ENCODE assay signal across 14 cellular contexts in the genomic region with DNA sequence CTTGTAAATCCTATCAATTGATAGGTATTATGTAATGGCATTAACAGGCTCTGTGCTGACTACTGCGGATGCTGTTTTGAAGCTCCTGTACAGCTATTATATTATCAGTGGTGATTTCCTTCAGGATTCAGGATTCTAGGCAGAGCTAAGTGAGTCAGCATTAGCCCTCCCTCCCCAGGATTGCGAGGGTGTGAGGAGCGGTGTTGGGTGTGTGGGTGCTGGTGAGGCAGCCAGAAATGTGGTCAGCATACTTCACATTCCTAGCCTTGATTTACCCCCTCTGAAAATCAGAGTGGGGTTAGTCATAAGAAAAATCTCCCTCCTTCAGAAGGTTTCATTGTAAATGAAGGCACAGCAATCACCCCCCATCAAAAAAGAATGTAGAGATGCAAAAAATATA.
DNase-seq lines count a peak whose midpoint lies in the region; ATAC-seq and TF ChIP-seq lines count a peak whose summit lies in the region.
"Had no signal": no experiment of that assay in that cellular context is flagged by ENCODE, and none has a peak within 500 bp of the region (broad histone marks: within the 10 kb centered on the region; RNA-seq: fewer than 3 reads in every experiment).

No MANE protein-coding gene starts in this region.

- intact Hi-C loops in activated T-helper 1 cell treated with anti-CD3 and anti-CD28 coated beads, Interleukin-12 subunit alpha, Interleukin-12 subunit beta, Interleukin-2, Interleukin-4 antibody, amounts not matched to agents 30 ng/mL and 10 ng/mL and 1 ng/mL, durations not matched to agents 14 hours and 24 hours and 36 hours (cut with micrococcal nuclease), result no loop called here
- intact Hi-C loops in esophagus squamous epithelium (cut with DNase I), result no loop called here

- TF ChIP-seq POLR2A in esophagus squamous epithelium (IDR thresholded peaks at IDR 0.05), result no peak

- peak overlapping the region; percentile 42 for H3K4me2 ChIP-seq in osteoblast (ENCODE audit: insufficient read depth, low read length)

- H3K4me3 ChIP-seq in RWPE2 (ENCODE audit: severe bottlenecking) (no peak overlapping the region), osteoblast (ENCODE audit: insufficient read depth, low read length) (no peak overlapping the region), esophagus squamous epithelium (no peak overlapping the region)
- H3K4me3 ChIP-seq: dorsolateral prefrontal cortex, right lobe of liver had no signal

- TF ChIP-seq CTCF in RWPE2 (IDR thresholded peaks at IDR 0.05; ENCODE audit: poor library complexity, severe bottlenecking), result no peak
- TF ChIP-seq CTCF in osteoblast (IDR thresholded peaks at IDR 0.05; ENCODE audit: extremely low read depth, low read depth, low read length), result no peak
- TF ChIP-seq CTCF in esophagus squamous epithelium (IDR thresholded peaks at IDR 0.05), result no peak

- no peak overlapping the region for H2AFZ ChIP-seq in osteoblast (ENCODE audit: low read length)

- H3K4me1 ChIP-seq in RWPE2 (ENCODE audit: insufficient read depth, poor library complexity, severe bottlenecking), result peaks cover 14% of the 10 kb centered on the region
- peaks cover 28% of the 10 kb centered on the region for H3K4me1 ChIP-seq in osteoblast (ENCODE audit: insufficient read depth, low read length)
- H3K4me1 ChIP-seq in esophagus squamous epithelium, result no peaks in the 10 kb centered on the region
- H3K4me1 ChIP-seq: right lobe of liver had no signal

- no peak overlapping the region for H3K27ac Mint-ChIP-seq in activated T-helper 1 cell treated with anti-CD3 and anti-CD28 coated beads, Interleukin-12 subunit alpha, Interleukin-12 subunit beta, Interleukin-2, Interleukin-4 antibody, amounts not matched to agents 30 ng/mL and 10 ng/mL and 1 ng/mL, durations not matched to agents 14 hours and 24 hours and 36 hours
- H3K27ac Mint-ChIP-seq in stimulated activated naive B cell treated with anti-CD40 and anti-IgM and Interleukin-4, amounts not matched to agents 10 μg/mL and 1 μg/mL and 100 μg/mL, for 72 hours, result no peak overlapping the region
- H3K27ac Mint-ChIP-seq: activated B cell treated with CpG ODN at 0.5 μM for 24 hours had no signal

- no peaks in the 10 kb centered on the region for H3K27me3 ChIP-seq in RWPE2 (ENCODE audit: insufficient read depth, poor library complexity, severe bottlenecking)
- no peaks in the 10 kb centered on the region for H3K27me3 ChIP-seq in osteoblast (ENCODE audit: insufficient read depth, low read length)
- no peaks in the 10 kb centered on the region for H3K27me3 ChIP-seq in esophagus squamous epithelium
- H3K27me3 ChIP-seq: dorsolateral prefrontal cortex, right lobe of liver had no signal

- 38 to 52% methylated on average over 3 of the region's 3 CpGs for WGBS in esophagus squamous epithelium, 2 donors

- peak; percentile 99 for ATAC-seq in RWPE2 (ENCODE audit: low read depth)
- ATAC-seq in stimulated activated naive B cell treated with anti-CD40 and anti-IgM and Interleukin-4, amounts not matched to agents 10 μg/mL and 1 μg/mL and 100 μg/mL, for 72 hours (replicated peaks), result no peak

- H3K36me3 ChIP-seq in RWPE2 (ENCODE audit: low read depth) (no peaks in the 10 kb centered on the region), osteoblast (ENCODE audit: insufficient read depth, low read length) (no peaks in the 10 kb centered on the region), esophagus squamous epithelium (no peaks in the 10 kb centered on the region)
- H3K36me3 ChIP-seq: right lobe of liver had no signal

- no peaks in the 10 kb centered on the region for H3K9me3 Mint-ChIP-seq in activated T-helper 1 cell treated with anti-CD3 and anti-CD28 coated beads, Interleukin-12 subunit alpha, Interleukin-12 subunit beta, Interleukin-2, Interleukin-4 antibody, amounts not matched to agents 30 ng/mL and 10 ng/mL and 1 ng/mL, durations not matched to agents 14 hours and 24 hours and 36 hours
- H3K9me3 Mint-ChIP-seq in stimulated activated naive B cell treated with anti-CD40 and anti-IgM and Interleukin-4, amounts not matched to agents 10 μg/mL and 1 μg/mL and 100 μg/mL, for 72 hours, result peaks cover 5 to 7% of the 10 kb centered on the region in 2 donors

- H4K20me1 ChIP-seq in osteoblast (ENCODE audit: insufficient read depth, low read length), result no peaks in the 10 kb centered on the region

- H3K9me3 ChIP-seq in RWPE2 (ENCODE audit: severe bottlenecking) (no peaks in the 10 kb centered on the region), osteoblast (ENCODE audit: low read depth, low read length) (no peaks in the 10 kb centered on the region), esophagus squamous epithelium (peaks cover 0 to 2% (median 0%) of the 10 kb centered on the region in 3 donors)
- H3K9me3 ChIP-seq: right lobe of liver had no signal

- H3K36me3 Mint-ChIP-seq in activated T-helper 1 cell treated with anti-CD3 and anti-CD28 coated beads, Interleukin-12 subunit alpha, Interleukin-12 subunit beta, Interleukin-2, Interleukin-4 antibody, amounts not matched to agents 30 ng/mL and 10 ng/mL and 1 ng/mL, durations not matched to agents 14 hours and 24 hours and 36 hours (ENCODE audit: low read depth), result no peaks in the 10 kb centered on the region
- H3K36me3 Mint-ChIP-seq in stimulated activated naive B cell treated with anti-CD40 and anti-IgM and Interleukin-4, amounts not matched to agents 10 μg/mL and 1 μg/mL and 100 μg/mL, for 72 hours, result no peaks in the 10 kb centered on the region

- no peaks in the 10 kb centered on the region for H3K79me2 ChIP-seq in osteoblast (ENCODE audit: insufficient read depth, low read length)

- DNase-seq in ELF-1 (ENCODE audit: low read depth, low spot score), result peak; percentile 51
- peak; percentile 86 for DNase-seq in RWPE2 (ENCODE audit: low spot score)
- DNase-seq in fibroblast of peridontal ligament (ENCODE audit: extremely low read depth), result peak; percentile 85
- peak; percentile 87 for DNase-seq in osteoblast (ENCODE audit: insufficient read length, low spot score, missing footprints)
- no peak for DNase-seq in activated T-helper 1 cell treated with anti-CD3 and anti-CD28 coated beads, Interleukin-12 subunit alpha, Interleukin-12 subunit beta, Interleukin-2, Interleukin-4 antibody, amounts not matched to agents 30 ng/mL and 10 ng/mL and 1 ng/mL, durations not matched to agents 14 hours and 24 hours and 36 hours (ENCODE audit: low spot score)
- no peak for DNase-seq in esophagus squamous epithelium (lab: John Stamatoyannopoulos, UW)
- no peak for DNase-seq in stimulated activated naive B cell treated with anti-CD40 and anti-IgM and Interleukin-4, amounts not matched to agents 10 μg/mL and 1 μg/mL and 100 μg/mL, for 72 hours
- DNase-seq in ureter (ENCODE audit: low spot score), result no peak
- DNase-seq: activated B cell treated with CpG ODN at 0.5 μM for 24 hours; activated effector memory CD4-positive, alpha-beta T cell treated with Interleukin-2 at 50 U/mL for 16 hours; left cardiac atrium; NCI-H1105; right lobe of liver had no signal

- H3K27ac ChIP-seq in RWPE2 (ENCODE audit: poor library complexity, severe bottlenecking), result peak overlapping the region; percentile 64
- H3K27ac ChIP-seq in osteoblast (ENCODE audit: low read depth, low read length), result peak overlapping the region; percentile 49
- no peak overlapping the region for H3K27ac ChIP-seq in esophagus squamous epithelium
- H3K27ac ChIP-seq: dorsolateral prefrontal cortex, right lobe of liver had no signal

- H3K4me1 Mint-ChIP-seq in activated T-helper 1 cell treated with anti-CD3 and anti-CD28 coated beads, Interleukin-12 subunit alpha, Interleukin-12 subunit beta, Interleukin-2, Interleukin-4 antibody, amounts not matched to agents 30 ng/mL and 10 ng/mL and 1 ng/mL, durations not matched to agents 14 hours and 24 hours and 36 hours (ENCODE audit: low read depth), result no peaks in the 10 kb centered on the region
- H3K4me1 Mint-ChIP-seq in stimulated activated naive B cell treated with anti-CD40 and anti-IgM and Interleukin-4, amounts not matched to agents 10 μg/mL and 1 μg/mL and 100 μg/mL, for 72 hours, result no peaks in the 10 kb centered on the region
- H3K4me1 Mint-ChIP-seq: activated B cell treated with CpG ODN at 0.5 μM for 24 hours had no signal

- H3K4me3 Mint-ChIP-seq in activated T-helper 1 cell treated with anti-CD3 and anti-CD28 coated beads, Interleukin-12 subunit alpha, Interleukin-12 subunit beta, Interleukin-2, Interleukin-4 antibody, amounts not matched to agents 30 ng/mL and 10 ng/mL and 1 ng/mL, durations not matched to agents 14 hours and 24 hours and 36 hours, result no peak overlapping the region
- H3K4me3 Mint-ChIP-seq in stimulated activated naive B cell treated with anti-CD40 and anti-IgM and Interleukin-4, amounts not matched to agents 10 μg/mL and 1 μg/mL and 100 μg/mL, for 72 hours, result no peak overlapping the region
- H3K4me3 Mint-ChIP-seq: activated B cell treated with CpG ODN at 0.5 μM for 24 hours had no signal

- no peaks in the 10 kb centered on the region for H3K27me3 Mint-ChIP-seq in activated T-helper 1 cell treated with anti-CD3 and anti-CD28 coated beads, Interleukin-12 subunit alpha, Interleukin-12 subunit beta, Interleukin-2, Interleukin-4 antibody, amounts not matched to agents 30 ng/mL and 10 ng/mL and 1 ng/mL, durations not matched to agents 14 hours and 24 hours and 36 hours (ENCODE audit: insufficient read depth)
- H3K27me3 Mint-ChIP-seq in stimulated activated naive B cell treated with anti-CD40 and anti-IgM and Interleukin-4, amounts not matched to agents 10 μg/mL and 1 μg/mL and 100 μg/mL, for 72 hours, result no peaks in the 10 kb centered on the region

Comparison
In these comparisons a context has a peak if more than half of its experiments do, and no peak if none do; other contexts are left out.
1. DNase-seq: peak in ELF-1 (single experiment), RWPE2 (single experiment), fibroblast of peridontal ligament (single experiment) and osteoblast (single experiment); none in activated T-helper 1 cell treated with anti-CD3 and anti-CD28 coated beads, Interleukin-12 subunit alpha, Interleukin-12 subunit beta, Interleukin-2, Interleukin-4 antibody, amounts not matched to agents 30 ng/mL and 10 ng/mL and 1 ng/mL, durations not matched to agents 14 hours and 24 hours and 36 hours (single experiment), esophagus squamous epithelium (single experiment), stimulated activated naive B cell treated with anti-CD40 and anti-IgM and Interleukin-4, amounts not matched to agents 10 μg/mL and 1 μg/mL and 100 μg/mL, for 72 hours (single experiment) and ureter (single experiment).
2. H3K27ac ChIP-seq: peak in RWPE2 (single experiment) and osteoblast (single experiment); none in esophagus squamous epithelium (0 of 4).